1 cellular context compared by ENCODE assay signal in the genomic region with DNA sequence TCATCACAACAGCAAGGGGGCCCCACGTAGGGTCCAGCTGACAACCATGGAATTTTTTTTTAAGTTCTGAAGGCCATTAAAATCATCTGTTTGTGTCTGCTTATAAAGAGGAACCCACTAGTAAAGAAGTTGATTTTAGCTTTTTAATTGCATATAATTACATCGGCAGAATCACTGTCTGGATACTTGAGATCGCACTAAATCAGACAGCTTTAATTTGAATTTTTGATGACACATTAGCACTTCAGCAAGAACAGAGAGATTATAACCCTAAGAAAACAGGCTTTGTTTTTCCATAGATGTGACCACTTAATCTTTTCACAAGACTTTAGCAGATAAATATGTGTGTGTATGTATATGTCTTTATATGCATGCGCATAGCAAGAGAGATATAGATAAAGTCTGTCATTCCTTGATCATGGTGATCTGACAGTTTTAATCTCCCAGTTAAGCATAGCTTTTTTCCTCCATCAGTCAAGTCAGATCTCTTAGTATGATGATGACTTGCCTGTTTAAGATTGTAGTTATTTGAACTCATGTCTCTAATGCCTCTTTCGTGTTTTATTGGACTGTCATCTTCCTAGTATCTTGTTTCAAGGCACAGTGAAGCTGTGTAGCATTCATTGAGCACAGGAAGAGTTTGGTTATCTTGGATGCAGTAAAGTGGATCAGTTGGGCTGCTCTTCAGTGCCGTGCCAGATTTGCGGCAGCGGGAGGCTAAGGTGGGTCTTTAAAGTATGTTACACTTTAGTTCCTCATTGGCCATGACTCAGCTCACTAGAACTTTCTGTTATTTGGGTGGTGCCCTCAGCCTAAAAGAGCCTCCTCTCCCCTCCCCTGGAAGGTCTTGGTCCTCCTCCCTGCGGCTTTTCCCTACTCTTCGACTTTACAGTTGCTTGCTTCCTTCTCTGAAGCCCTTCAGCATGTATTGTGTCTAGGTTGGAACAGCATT.
TF ChIP-seq lines count a peak whose summit lies in the region.

No MANE protein-coding gene starts in this region.

TF ChIP-seq in HEK293, 187 proteins besides CTCF, POLR2A, EP300 and RAD21 (continued from another document):
- TF ChIP-seq, protein P1, sequence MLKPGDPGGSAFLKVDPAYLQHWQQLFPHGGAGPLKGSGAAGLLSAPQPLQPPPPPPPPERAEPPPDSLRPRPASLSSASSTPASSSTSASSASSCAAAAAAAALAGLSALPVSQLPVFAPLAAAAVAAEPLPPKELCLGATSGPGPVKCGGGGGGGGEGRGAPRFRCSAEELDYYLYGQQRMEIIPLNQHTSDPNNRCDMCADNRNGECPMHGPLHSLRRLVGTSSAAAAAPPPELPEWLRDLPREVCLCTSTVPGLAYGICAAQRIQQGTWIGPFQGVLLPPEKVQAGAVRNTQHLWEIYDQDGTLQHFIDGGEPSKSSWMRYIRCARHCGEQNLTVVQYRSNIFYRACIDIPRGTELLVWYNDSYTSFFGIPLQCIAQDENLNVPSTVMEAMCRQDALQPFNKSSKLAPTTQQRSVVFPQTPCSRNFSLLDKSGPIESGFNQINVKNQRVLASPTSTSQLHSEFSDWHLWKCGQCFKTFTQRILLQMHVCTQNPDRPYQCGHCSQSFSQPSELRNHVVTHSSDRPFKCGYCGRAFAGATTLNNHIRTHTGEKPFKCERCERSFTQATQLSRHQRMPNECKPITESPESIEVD (tag by site-specific recombination; IDR thresholded peaks at IDR 0.05): peak; percentile 61
- TF ChIP-seq, protein P2, sequence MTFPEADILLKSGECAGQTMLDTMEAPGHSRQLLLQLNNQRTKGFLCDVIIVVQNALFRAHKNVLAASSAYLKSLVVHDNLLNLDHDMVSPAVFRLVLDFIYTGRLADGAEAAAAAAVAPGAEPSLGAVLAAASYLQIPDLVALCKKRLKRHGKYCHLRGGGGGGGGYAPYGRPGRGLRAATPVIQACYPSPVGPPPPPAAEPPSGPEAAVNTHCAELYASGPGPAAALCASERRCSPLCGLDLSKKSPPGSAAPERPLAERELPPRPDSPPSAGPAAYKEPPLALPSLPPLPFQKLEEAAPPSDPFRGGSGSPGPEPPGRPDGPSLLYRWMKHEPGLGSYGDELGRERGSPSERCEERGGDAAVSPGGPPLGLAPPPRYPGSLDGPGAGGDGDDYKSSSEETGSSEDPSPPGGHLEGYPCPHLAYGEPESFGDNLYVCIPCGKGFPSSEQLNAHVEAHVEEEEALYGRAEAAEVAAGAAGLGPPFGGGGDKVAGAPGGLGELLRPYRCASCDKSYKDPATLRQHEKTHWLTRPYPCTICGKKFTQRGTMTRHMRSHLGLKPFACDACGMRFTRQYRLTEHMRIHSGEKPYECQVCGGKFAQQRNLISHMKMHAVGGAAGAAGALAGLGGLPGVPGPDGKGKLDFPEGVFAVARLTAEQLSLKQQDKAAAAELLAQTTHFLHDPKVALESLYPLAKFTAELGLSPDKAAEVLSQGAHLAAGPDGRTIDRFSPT (tag by site-specific recombination; IDR thresholded peaks at IDR 0.05): peak; percentile 64; the same call in 1 of the 2 replicates
- TF ChIP-seq ZNF324 (tag by site-specific recombination; IDR thresholded peaks at IDR 0.05) (peak; percentile 54; the same call in 1 of the 2 replicates), SCRT1 (tag by site-specific recombination; IDR thresholded peaks at IDR 0.05; ENCODE audit: borderline replicate concordance) (0 out of 2 replicates have a peak, but pooled peaks have one; percentile 10), ZNF335 (tag by site-specific recombination; conservative IDR thresholded peaks at IDR 0.05) (peak; percentile 88), ZNF239 (tag by site-specific recombination; IDR thresholded peaks at IDR 0.05) (peak; percentile 97), ZNF561 (tag by site-specific recombination; IDR thresholded peaks at IDR 0.05; ENCODE audit: borderline replicate concordance) (0 out of 2 replicates have a peak, but pooled peaks have one; percentile 64), ZBTB17 (tag by site-specific recombination; IDR thresholded peaks at IDR 0.05) (peak; percentile 94), IKZF3 (tag by site-specific recombination; IDR thresholded peaks at IDR 0.05) (peak; percentile 41; the same call in 1 of the 2 replicates), ZXDB (tag by site-specific recombination; IDR thresholded peaks at IDR 0.05) (peak; percentile 85), ZNF658 (tag by site-specific recombination; IDR thresholded peaks at IDR 0.05) (no peak), ZNF184 (tag by site-specific recombination; IDR thresholded peaks at IDR 0.05) (peak; percentile 35; the same call in 1 of the 2 replicates), ZNF341 (tag by site-specific recombination; IDR thresholded peaks at IDR 0.05; ENCODE audit: low read depth) (peak; percentile 90), TCF7L2 (IDR thresholded peaks at IDR 0.05; ENCODE audit: borderline replicate concordance, low read depth, low read length) (0 out of 2 replicates have a peak, but pooled peaks have one; percentile 41), ZNF391 (tag by site-specific recombination; IDR thresholded peaks at IDR 0.05; ENCODE audit: borderline replicate concordance, low read depth) (peak; percentile 69; the same call in 1 of the 2 replicates), ZBTB8A (tag by site-specific recombination; IDR thresholded peaks at IDR 0.05) (peak; percentile 26), ZNF248 (tag by site-specific recombination; IDR thresholded peaks at IDR 0.05) (no peak), ZNF112 (tag by site-specific recombination; IDR thresholded peaks at IDR 0.05) (no peak), EGR2 (tag by site-specific recombination; IDR thresholded peaks at IDR 0.05; ENCODE audit: low read depth) (no peak), OSR2 (tag by site-specific recombination; IDR thresholded peaks at IDR 0.05) (peak; percentile 73), ZFP37 (tag by site-specific recombination; IDR thresholded peaks at IDR 0.05) (no peak), ZNF768 (tag by site-specific recombination; IDR thresholded peaks at IDR 0.05) (0 out of 2 replicates have a peak, but pooled peaks have one; percentile 59), ZNF48 (tag by site-specific recombination; IDR thresholded peaks at IDR 0.05) (no peak), GFI1B (tag by site-specific recombination; IDR thresholded peaks at IDR 0.05) (peak; percentile 86), ZNF629 (tag by site-specific recombination; IDR thresholded peaks at IDR 0.05) (peak; percentile 81), ZNF843 (tag by site-specific recombination; IDR thresholded peaks at IDR 0.05) (peak; percentile 92), ZNF501 (tag by site-specific recombination; IDR thresholded peaks at IDR 0.05) (peak; percentile 78; the same call in 1 of the 2 replicates), FEZF1 (tag by site-specific recombination; IDR thresholded peaks at IDR 0.05) (peak; percentile 85)
- TF ChIP-seq, protein P3, sequence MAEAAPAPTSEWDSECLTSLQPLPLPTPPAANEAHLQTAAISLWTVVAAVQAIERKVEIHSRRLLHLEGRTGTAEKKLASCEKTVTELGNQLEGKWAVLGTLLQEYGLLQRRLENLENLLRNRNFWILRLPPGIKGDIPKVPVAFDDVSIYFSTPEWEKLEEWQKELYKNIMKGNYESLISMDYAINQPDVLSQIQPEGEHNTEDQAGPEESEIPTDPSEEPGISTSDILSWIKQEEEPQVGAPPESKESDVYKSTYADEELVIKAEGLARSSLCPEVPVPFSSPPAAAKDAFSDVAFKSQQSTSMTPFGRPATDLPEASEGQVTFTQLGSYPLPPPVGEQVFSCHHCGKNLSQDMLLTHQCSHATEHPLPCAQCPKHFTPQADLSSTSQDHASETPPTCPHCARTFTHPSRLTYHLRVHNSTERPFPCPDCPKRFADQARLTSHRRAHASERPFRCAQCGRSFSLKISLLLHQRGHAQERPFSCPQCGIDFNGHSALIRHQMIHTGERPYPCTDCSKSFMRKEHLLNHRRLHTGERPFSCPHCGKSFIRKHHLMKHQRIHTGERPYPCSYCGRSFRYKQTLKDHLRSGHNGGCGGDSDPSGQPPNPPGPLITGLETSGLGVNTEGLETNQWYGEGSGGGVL (tag by site-specific recombination; IDR thresholded peaks at IDR 0.05): peak; percentile 34; the same call in 1 of the 2 replicates
- TF ChIP-seq, protein P4, sequence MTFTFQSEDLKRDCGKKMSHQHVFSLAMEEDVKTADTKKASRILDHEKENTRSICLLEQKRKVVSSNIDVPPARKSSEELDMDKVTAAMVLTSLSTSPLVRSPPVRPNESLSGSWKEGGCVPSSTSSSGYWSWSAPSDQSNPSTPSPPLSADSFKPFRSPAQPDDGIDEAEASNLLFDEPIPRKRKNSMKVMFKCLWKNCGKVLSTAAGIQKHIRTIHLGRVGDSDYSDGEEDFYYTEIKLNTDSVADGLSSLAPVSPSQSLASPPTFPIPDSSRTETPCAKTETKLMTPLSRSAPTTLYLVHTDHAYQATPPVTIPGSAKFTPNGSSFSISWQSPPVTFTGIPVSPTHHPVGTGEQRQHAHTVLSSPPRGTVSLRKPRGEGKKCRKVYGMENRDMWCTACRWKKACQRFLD (tag by site-specific recombination; IDR thresholded peaks at IDR 0.05): no peak
